ENCODE assay signal across 1 cellular context in the genomic region with DNA sequence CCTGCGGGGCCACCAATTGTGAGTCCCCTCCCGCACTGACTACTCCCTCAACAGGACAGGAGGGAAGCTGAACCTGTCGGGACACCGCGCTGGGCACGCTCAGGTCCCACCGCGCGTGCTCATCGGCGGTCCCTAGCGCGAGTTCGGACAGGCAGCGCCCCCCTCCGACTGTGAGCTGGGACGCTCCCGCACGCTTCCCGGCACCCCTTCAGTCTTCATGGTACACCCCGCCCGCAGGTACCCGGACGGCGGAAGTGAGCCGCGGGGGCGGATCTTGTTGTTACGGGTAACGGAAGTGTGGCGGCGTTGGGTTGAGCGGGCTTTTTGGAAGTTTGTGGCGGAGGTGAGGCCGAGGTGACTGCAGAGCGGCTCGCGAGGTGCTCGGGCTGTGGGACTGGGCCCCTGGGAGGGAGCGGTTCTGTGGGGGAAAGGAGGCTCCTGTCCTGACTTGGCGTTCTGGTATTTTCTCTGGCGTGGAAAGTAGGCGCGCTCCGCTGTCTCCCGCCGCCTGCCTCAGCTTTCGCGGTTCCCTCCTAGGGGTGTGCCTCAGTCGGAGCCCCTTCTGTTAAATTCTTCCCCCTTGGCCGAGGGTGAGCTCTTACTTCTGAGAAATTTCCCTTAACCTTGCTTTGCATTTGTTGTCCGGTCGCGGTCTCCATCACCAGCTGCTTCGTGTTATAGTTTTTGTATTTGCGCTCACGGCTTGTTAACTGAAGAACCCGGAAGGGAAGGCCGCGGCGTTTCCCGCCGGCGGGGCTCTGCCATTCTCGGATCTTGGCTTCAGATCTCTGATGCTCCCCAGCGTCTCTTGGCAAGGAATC.
TF ChIP-seq lines count a peak whose summit lies in the region.

Gene FANCI, plus strand, starts transcription at position 289 of the 821 bp plus-strand sequence. CDS start 3,669 bp downstream, outside the sequence.

TF ChIP-seq in H1, 55 proteins besides CTCF, POLR2A, EP300 and RAD21 (continues in another document):
- TF ChIP-seq ZNF274 (IDR thresholded peaks at IDR 0.05; ENCODE audit: borderline replicate concordance, extremely low read depth, low read length) (no peak), NANOG (IDR thresholded peaks at IDR 0.05; ENCODE audit: insufficient read depth, low read depth, low read length, poor library complexity, severe bottlenecking) (no peak), SIRT6 (IDR thresholded peaks at IDR 0.05; ENCODE audit: low read length) (no peak), HDAC2 (IDR thresholded peaks at IDR 0.05; ENCODE audit: borderline replicate concordance in 1 of 2, low read depth in 2 of 2, low read length in 2 of 2) (peak in 1 of 2 experiments; percentile 93; a peak in 1 of 4 replicates), CHD2 (IDR thresholded peaks at IDR 0.05; ENCODE audit: low read length) (peak; percentile 28; the same call in 1 of the 2 replicates), KDM5A (IDR thresholded peaks at IDR 0.05; ENCODE audit: low read length) (0 out of 2 replicates have a peak, but pooled peaks have one; percentile 40), RNF2 (IDR thresholded peaks at IDR 0.05; ENCODE audit: borderline replicate concordance, low read depth, low read length, missing control alignments, poor library complexity, severe bottlenecking) (no peak), CREB1 (IDR thresholded peaks at IDR 0.05) (peak; percentile 64), JUN (IDR thresholded peaks at IDR 0.05; ENCODE audit: low read depth, low read length) (no peak), POLR2AphosphoS5 (IDR thresholded peaks at IDR 0.05; ENCODE audit: low read depth, low read length) (peak; percentile 57; the same call in 1 of the 2 replicates), CTBP2 (IDR thresholded peaks at IDR 0.05; ENCODE audit: borderline replicate concordance, insufficient read depth, insufficient read length, low read length) (peak; percentile 79), GTF2F1 (IDR thresholded peaks at IDR 0.05; ENCODE audit: borderline replicate concordance, low read depth, low read length) (peak; percentile 35; the same call in 1 of the 2 replicates), SIX5 (IDR thresholded peaks at IDR 0.05; ENCODE audit: low read depth, low read length) (no peak), TAF7 (optimal IDR thresholded peaks at IDR 0.05; ENCODE audit: borderline replicate concordance, low read depth, low read length) (no peak), SUZ12 (IDR thresholded peaks at IDR 0.05; ENCODE audit: low read length) (no peak), KDM1A (IDR thresholded peaks at IDR 0.05; ENCODE audit: borderline replicate concordance, low read length) (peak; percentile 37; the same call in 1 of the 2 replicates), ASH2L (IDR thresholded peaks at IDR 0.05; ENCODE audit: low read length) (no peak), BCL11A (IDR thresholded peaks at IDR 0.05; ENCODE audit: low read depth in 2 of 2, low read length in 2 of 2) (no peak), TCF12 (IDR thresholded peaks at IDR 0.05; ENCODE audit: low read depth, low read length) (no peak), SP4 (IDR thresholded peaks at IDR 0.05; ENCODE audit: low read length) (no peak), GABPA (IDR thresholded peaks at IDR 0.05; ENCODE audit: borderline replicate concordance, insufficient read depth, low read length) (peak; percentile 92), NRF1 (IDR thresholded peaks at IDR 0.05; ENCODE audit: low read depth, low read length) (peak; percentile 16; the same call in 1 of the 2 replicates), FOSL1 (IDR thresholded peaks at IDR 0.05; ENCODE audit: insufficient read depth, low read depth, low read length) (no peak), SIN3A (conservative IDR thresholded peaks at IDR 0.05 in 1 of 2, IDR thresholded peaks at IDR 0.05 in 1 of 2; ENCODE audit: low read depth in 1 of 2, low read length in 2 of 2) (peak; percentile 60 to 89; a peak in 3 of 4 replicates), HDAC6 (IDR thresholded peaks at IDR 0.05; ENCODE audit: low read depth, low read length) (no peak), BRCA1 (IDR thresholded peaks at IDR 0.05; ENCODE audit: low read depth, low read length) (no peak), TAF1 (IDR thresholded peaks at IDR 0.05; ENCODE audit: low read depth, low read length) (peak; percentile 68; the same call in 1 of the 2 replicates), BACH1 (IDR thresholded peaks at IDR 0.05; ENCODE audit: low read length) (no peak), MAFK (IDR thresholded peaks at IDR 0.05; ENCODE audit: low read depth, low read length) (no peak), CBX5 (IDR thresholded peaks at IDR 0.05; ENCODE audit: low read depth, low read length) (no peak), POU5F1 (IDR thresholded peaks at IDR 0.05; ENCODE audit: low read depth, low read length) (no peak), EZH2 (IDR thresholded peaks at IDR 0.05; ENCODE audit: low read depth, low read length, severe bottlenecking) (no peak), TEAD4 (IDR thresholded peaks at IDR 0.05; ENCODE audit: low read depth, low read length) (no peak), SP2 (IDR thresholded peaks at IDR 0.05; ENCODE audit: low read length) (peak; percentile 22; the same call in 1 of the 2 replicates), RXRA (IDR thresholded peaks at IDR 0.05; ENCODE audit: insufficient read depth, low read depth, low read length) (no peak), CHD1 (IDR thresholded peaks at IDR 0.05; ENCODE audit: low read depth, low read length) (peak; percentile 91), CEBPB (IDR thresholded peaks at IDR 0.05; ENCODE audit: low read depth, low read length) (no peak), SP1 (IDR thresholded peaks at IDR 0.05; ENCODE audit: low read depth, low read length) (no peak), PHF8 (conservative IDR thresholded peaks at IDR 0.05; ENCODE audit: low read depth, low read length) (peak; percentile 74), KDM4A (IDR thresholded peaks at IDR 0.05; ENCODE audit: low read depth, low read length, severe bottlenecking) (peak; percentile 76), RFX5 (IDR thresholded peaks at IDR 0.05; ENCODE audit: borderline replicate concordance, low read depth, low read length) (no peak), SAP30 (IDR thresholded peaks at IDR 0.05; ENCODE audit: insufficient read depth, insufficient replicate concordance, low read length) (peak; percentile 100), TBP (IDR thresholded peaks at IDR 0.05; ENCODE audit: low read depth, low read length) (peak; percentile 64), EGR1 (IDR thresholded peaks at IDR 0.05; ENCODE audit: borderline replicate concordance, low read depth, low read length) (peak; percentile 91), USF2 (IDR thresholded peaks at IDR 0.05; ENCODE audit: low read length) (no peak), YY1 (IDR thresholded peaks at IDR 0.05; ENCODE audit: low read depth, low read length) (no peak), RBBP5 (IDR thresholded peaks at IDR 0.05; ENCODE audit: borderline replicate concordance, low read depth, low read length) (no peak), JUND (IDR thresholded peaks at IDR 0.05; ENCODE audit: low read length) (peak; percentile 92), CBX8 (IDR thresholded peaks at IDR 0.05; ENCODE audit: borderline replicate concordance, low read depth, low read length) (no peak)
- TF ChIP-seq, protein P1, sequence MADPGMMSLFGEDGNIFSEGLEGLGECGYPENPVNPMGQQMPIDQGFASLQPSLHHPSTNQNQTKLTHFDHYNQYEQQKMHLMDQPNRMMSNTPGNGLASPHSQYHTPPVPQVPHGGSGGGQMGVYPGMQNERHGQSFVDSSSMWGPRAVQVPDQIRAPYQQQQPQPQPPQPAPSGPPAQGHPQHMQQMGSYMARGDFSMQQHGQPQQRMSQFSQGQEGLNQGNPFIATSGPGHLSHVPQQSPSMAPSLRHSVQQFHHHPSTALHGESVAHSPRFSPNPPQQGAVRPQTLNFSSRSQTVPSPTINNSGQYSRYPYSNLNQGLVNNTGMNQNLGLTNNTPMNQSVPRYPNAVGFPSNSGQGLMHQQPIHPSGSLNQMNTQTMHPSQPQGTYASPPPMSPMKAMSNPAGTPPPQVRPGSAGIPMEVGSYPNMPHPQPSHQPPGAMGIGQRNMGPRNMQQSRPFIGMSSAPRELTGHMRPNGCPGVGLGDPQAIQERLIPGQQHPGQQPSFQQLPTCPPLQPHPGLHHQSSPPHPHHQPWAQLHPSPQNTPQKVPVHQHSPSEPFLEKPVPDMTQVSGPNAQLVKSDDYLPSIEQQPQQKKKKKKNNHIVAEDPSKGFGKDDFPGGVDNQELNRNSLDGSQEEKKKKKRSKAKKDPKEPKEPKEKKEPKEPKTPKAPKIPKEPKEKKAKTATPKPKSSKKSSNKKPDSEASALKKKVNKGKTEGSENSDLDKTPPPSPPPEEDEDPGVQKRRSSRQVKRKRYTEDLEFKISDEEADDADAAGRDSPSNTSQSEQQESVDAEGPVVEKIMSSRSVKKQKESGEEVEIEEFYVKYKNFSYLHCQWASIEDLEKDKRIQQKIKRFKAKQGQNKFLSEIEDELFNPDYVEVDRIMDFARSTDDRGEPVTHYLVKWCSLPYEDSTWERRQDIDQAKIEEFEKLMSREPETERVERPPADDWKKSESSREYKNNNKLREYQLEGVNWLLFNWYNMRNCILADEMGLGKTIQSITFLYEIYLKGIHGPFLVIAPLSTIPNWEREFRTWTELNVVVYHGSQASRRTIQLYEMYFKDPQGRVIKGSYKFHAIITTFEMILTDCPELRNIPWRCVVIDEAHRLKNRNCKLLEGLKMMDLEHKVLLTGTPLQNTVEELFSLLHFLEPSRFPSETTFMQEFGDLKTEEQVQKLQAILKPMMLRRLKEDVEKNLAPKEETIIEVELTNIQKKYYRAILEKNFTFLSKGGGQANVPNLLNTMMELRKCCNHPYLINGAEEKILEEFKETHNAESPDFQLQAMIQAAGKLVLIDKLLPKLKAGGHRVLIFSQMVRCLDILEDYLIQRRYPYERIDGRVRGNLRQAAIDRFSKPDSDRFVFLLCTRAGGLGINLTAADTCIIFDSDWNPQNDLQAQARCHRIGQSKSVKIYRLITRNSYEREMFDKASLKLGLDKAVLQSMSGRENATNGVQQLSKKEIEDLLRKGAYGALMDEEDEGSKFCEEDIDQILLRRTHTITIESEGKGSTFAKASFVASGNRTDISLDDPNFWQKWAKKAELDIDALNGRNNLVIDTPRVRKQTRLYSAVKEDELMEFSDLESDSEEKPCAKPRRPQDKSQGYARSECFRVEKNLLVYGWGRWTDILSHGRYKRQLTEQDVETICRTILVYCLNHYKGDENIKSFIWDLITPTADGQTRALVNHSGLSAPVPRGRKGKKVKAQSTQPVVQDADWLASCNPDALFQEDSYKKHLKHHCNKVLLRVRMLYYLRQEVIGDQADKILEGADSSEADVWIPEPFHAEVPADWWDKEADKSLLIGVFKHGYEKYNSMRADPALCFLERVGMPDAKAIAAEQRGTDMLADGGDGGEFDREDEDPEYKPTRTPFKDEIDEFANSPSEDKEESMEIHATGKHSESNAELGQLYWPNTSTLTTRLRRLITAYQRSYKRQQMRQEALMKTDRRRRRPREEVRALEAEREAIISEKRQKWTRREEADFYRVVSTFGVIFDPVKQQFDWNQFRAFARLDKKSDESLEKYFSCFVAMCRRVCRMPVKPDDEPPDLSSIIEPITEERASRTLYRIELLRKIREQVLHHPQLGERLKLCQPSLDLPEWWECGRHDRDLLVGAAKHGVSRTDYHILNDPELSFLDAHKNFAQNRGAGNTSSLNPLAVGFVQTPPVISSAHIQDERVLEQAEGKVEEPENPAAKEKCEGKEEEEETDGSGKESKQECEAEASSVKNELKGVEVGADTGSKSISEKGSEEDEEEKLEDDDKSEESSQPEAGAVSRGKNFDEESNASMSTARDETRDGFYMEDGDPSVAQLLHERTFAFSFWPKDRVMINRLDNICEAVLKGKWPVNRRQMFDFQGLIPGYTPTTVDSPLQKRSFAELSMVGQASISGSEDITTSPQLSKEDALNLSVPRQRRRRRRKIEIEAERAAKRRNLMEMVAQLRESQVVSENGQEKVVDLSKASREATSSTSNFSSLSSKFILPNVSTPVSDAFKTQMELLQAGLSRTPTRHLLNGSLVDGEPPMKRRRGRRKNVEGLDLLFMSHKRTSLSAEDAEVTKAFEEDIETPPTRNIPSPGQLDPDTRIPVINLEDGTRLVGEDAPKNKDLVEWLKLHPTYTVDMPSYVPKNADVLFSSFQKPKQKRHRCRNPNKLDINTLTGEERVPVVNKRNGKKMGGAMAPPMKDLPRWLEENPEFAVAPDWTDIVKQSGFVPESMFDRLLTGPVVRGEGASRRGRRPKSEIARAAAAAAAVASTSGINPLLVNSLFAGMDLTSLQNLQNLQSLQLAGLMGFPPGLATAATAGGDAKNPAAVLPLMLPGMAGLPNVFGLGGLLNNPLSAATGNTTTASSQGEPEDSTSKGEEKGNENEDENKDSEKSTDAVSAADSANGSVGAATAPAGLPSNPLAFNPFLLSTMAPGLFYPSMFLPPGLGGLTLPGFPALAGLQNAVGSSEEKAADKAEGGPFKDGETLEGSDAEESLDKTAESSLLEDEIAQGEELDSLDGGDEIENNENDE (IDR thresholded peaks at IDR 0.05; ENCODE audit: insufficient replicate concordance, low read length): no peak
- TF ChIP-seq, protein P2, sequence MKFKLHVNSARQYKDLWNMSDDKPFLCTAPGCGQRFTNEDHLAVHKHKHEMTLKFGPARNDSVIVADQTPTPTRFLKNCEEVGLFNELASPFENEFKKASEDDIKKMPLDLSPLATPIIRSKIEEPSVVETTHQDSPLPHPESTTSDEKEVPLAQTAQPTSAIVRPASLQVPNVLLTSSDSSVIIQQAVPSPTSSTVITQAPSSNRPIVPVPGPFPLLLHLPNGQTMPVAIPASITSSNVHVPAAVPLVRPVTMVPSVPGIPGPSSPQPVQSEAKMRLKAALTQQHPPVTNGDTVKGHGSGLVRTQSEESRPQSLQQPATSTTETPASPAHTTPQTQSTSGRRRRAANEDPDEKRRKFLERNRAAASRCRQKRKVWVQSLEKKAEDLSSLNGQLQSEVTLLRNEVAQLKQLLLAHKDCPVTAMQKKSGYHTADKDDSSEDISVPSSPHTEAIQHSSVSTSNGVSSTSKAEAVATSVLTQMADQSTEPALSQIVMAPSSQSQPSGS (IDR thresholded peaks at IDR 0.05; ENCODE audit: low read length): no peak
- TF ChIP-seq, protein P3, sequence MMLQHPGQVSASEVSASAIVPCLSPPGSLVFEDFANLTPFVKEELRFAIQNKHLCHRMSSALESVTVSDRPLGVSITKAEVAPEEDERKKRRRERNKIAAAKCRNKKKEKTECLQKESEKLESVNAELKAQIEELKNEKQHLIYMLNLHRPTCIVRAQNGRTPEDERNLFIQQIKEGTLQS (IDR thresholded peaks at IDR 0.05; ENCODE audit: insufficient read depth, low read depth, low read length): no peak
- TF ChIP-seq, protein P4, sequence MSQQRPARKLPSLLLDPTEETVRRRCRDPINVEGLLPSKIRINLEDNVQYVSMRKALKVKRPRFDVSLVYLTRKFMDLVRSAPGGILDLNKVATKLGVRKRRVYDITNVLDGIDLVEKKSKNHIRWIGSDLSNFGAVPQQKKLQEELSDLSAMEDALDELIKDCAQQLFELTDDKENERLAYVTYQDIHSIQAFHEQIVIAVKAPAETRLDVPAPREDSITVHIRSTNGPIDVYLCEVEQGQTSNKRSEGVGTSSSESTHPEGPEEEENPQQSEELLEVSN (IDR thresholded peaks at IDR 0.05): peak; percentile 86
- TF ChIP-seq, protein P5, sequence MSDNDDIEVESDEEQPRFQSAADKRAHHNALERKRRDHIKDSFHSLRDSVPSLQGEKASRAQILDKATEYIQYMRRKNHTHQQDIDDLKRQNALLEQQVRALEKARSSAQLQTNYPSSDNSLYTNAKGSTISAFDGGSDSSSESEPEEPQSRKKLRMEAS (IDR thresholded peaks at IDR 0.05): peak; percentile 97
